ENCODE assay signal across 1 cellular context in genomic region chr17:1628856-1629646, GRCh38.
TF ChIP-seq lines count a peak whose summit lies in the region.

No MANE protein-coding gene starts in this region.

TF ChIP-seq in K562, 482 proteins besides CTCF, POLR2A, EP300 and RAD21 (continues in another document):
- no peak for TF ChIP-seq PHB (CRISPR knock-in tag; IDR thresholded peaks at IDR 0.05)
- no peak for TF ChIP-seq LARP7 (IDR thresholded peaks at IDR 0.05)
- no peak for TF ChIP-seq CREM (IDR thresholded peaks at IDR 0.05; ENCODE audit: low read depth)
- no peak for TF ChIP-seq SNAPC5 (CRISPR knock-in tag; IDR thresholded peaks at IDR 0.05)
- TF ChIP-seq ELF1 (tag; IDR thresholded peaks at IDR 0.05), result no peak
- TF ChIP-seq ZNF655 (CRISPR knock-in tag; IDR thresholded peaks at IDR 0.05), result no peak
- no peak for TF ChIP-seq STAG1 (CRISPR knock-in tag; IDR thresholded peaks at IDR 0.05; ENCODE audit: borderline replicate concordance)
- TF ChIP-seq ZNF316 (IDR thresholded peaks at IDR 0.05), result peak; percentile 13; the same call in 1 of the 2 replicates
- TF ChIP-seq ZNF146 (CRISPR knock-in tag; IDR thresholded peaks at IDR 0.05; ENCODE audit: unreplicated experiment), result no peak
- TF ChIP-seq NFRKB (IDR thresholded peaks at IDR 0.05; ENCODE audit: low read depth), result no peak
- TF ChIP-seq NEUROD1 (IDR thresholded peaks at IDR 0.05; ENCODE audit: borderline replicate concordance, low read depth, low read length, partially characterized antibody), result peak; percentile 19
- no peak for TF ChIP-seq ELF4 (CRISPR knock-in tag; IDR thresholded peaks at IDR 0.05)
- no peak for TF ChIP-seq KDM4B (IDR thresholded peaks at IDR 0.05; ENCODE audit: borderline replicate concordance in 2 of 2, low read depth in 1 of 2)
- no peak for TF ChIP-seq NR2C1 (IDR thresholded peaks at IDR 0.05)
- TF ChIP-seq NR2C1 (tag; IDR thresholded peaks at IDR 0.05), result no peak
- TF ChIP-seq NRF1 (conservative IDR thresholded peaks at IDR 0.05 in 1 of 2, IDR thresholded peaks at IDR 0.05 in 1 of 2), result peak; percentile 74 to 75
- no peak for TF ChIP-seq MAX (CRISPR knock-in tag; IDR thresholded peaks at IDR 0.05)
- no peak for TF ChIP-seq PYGO2 (tag; IDR thresholded peaks at IDR 0.05)
- TF ChIP-seq ELF2 (CRISPR knock-in tag; IDR thresholded peaks at IDR 0.05), result no peak
- no peak for TF ChIP-seq CHD1 (IDR thresholded peaks at IDR 0.05; ENCODE audit: low read length)
- TF ChIP-seq TAF1 (IDR thresholded peaks at IDR 0.05; ENCODE audit: control insufficient read depth, extremely low read depth, insufficient read depth, low read length, severe bottlenecking), result peak; percentile 26
- no peak for TF ChIP-seq MTA1 (IDR thresholded peaks at IDR 0.05; ENCODE audit: borderline replicate concordance)
- TF ChIP-seq, protein P1, sequence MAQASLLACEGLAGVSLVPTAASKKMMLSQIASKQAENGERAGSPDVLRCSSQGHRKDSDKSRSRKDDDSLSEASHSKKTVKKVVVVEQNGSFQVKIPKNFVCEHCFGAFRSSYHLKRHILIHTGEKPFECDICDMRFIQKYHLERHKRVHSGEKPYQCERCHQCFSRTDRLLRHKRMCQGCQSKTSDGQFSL (CRISPR knock-in tag; IDR thresholded peaks at IDR 0.05), result 0 out of 2 replicates have a peak, but pooled peaks have one; percentile 18
- TF ChIP-seq, protein P1 (tag; IDR thresholded peaks at IDR 0.05), result no peak
- TF ChIP-seq, protein P2, sequence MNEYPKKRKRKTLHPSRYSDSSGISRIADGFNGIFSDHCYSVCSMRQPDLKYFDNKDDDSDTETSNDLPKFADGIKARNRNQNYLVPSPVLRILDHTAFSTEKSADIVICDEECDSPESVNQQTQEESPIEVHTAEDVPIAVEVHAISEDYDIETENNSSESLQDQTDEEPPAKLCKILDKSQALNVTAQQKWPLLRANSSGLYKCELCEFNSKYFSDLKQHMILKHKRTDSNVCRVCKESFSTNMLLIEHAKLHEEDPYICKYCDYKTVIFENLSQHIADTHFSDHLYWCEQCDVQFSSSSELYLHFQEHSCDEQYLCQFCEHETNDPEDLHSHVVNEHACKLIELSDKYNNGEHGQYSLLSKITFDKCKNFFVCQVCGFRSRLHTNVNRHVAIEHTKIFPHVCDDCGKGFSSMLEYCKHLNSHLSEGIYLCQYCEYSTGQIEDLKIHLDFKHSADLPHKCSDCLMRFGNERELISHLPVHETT (CRISPR knock-in tag; conservative IDR thresholded peaks at IDR 0.05 in 1 of 2, IDR thresholded peaks at IDR 0.05 in 1 of 2), result peak in 1 of 2 experiments; percentile 88; a peak in 2 of 4 replicates
- no peak for TF ChIP-seq MED1 (CRISPR knock-in tag; IDR thresholded peaks at IDR 0.05; ENCODE audit: borderline replicate concordance)
- TF ChIP-seq ZNF77 (CRISPR knock-in tag; IDR thresholded peaks at IDR 0.05), result no peak
- no peak for TF ChIP-seq RBM34 (IDR thresholded peaks at IDR 0.05; ENCODE audit: borderline replicate concordance, insufficient read depth, low read length)
- TF ChIP-seq SRSF1 (IDR thresholded peaks at IDR 0.05; ENCODE audit: low read depth, low read length), result no peak
- TF ChIP-seq ZBTB7A (IDR thresholded peaks at IDR 0.05; ENCODE audit: borderline replicate concordance, control insufficient read depth, low read depth, low read length), result peak; percentile 48; the same call in 1 of the 2 replicates
- TF ChIP-seq, protein P3, sequence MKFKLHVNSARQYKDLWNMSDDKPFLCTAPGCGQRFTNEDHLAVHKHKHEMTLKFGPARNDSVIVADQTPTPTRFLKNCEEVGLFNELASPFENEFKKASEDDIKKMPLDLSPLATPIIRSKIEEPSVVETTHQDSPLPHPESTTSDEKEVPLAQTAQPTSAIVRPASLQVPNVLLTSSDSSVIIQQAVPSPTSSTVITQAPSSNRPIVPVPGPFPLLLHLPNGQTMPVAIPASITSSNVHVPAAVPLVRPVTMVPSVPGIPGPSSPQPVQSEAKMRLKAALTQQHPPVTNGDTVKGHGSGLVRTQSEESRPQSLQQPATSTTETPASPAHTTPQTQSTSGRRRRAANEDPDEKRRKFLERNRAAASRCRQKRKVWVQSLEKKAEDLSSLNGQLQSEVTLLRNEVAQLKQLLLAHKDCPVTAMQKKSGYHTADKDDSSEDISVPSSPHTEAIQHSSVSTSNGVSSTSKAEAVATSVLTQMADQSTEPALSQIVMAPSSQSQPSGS (CRISPR knock-in tag; IDR thresholded peaks at IDR 0.05), result no peak
- peak in 1 of 2 experiments; percentile 69; a peak in 1 of 4 replicates for TF ChIP-seq RCOR1 (IDR thresholded peaks at IDR 0.05; ENCODE audit: borderline replicate concordance in 1 of 2, low read depth in 2 of 2, low read length in 2 of 2)
- TF ChIP-seq ZNF134 (CRISPR knock-in tag; conservative IDR thresholded peaks at IDR 0.05), result no peak
- peak; percentile 5; the same call in 1 of the 2 replicates for TF ChIP-seq ZNF263 (CRISPR knock-in tag; IDR thresholded peaks at IDR 0.05; ENCODE audit: borderline replicate concordance)
- TF ChIP-seq SP2 (IDR thresholded peaks at IDR 0.05; ENCODE audit: extremely low read depth, low read depth, low read length, poor library complexity, severe bottlenecking), result no peak
- TF ChIP-seq GTF2A2 (tag; IDR thresholded peaks at IDR 0.05), result no peak
- TF ChIP-seq KLF1 (tag; IDR thresholded peaks at IDR 0.05), result 0 out of 2 replicates have a peak, but pooled peaks have one; percentile 57
- TF ChIP-seq FOXA3 (CRISPR knock-in tag; conservative IDR thresholded peaks at IDR 0.05 in 1 of 2, IDR thresholded peaks at IDR 0.05 in 1 of 2), result peak in 1 of 2 experiments; percentile 26; a peak in 1 of 4 replicates
- no peak for TF ChIP-seq RBM22 (IDR thresholded peaks at IDR 0.05; ENCODE audit: low read depth, low read length, poor library complexity, severe bottlenecking)
- peak; percentile 95 for TF ChIP-seq VEZF1 (CRISPR knock-in tag; IDR thresholded peaks at IDR 0.05)
- peak; percentile 44; the same call in 1 of the 2 replicates for TF ChIP-seq CTBP1 (IDR thresholded peaks at IDR 0.05; ENCODE audit: borderline replicate concordance)
- TF ChIP-seq, protein P4, sequence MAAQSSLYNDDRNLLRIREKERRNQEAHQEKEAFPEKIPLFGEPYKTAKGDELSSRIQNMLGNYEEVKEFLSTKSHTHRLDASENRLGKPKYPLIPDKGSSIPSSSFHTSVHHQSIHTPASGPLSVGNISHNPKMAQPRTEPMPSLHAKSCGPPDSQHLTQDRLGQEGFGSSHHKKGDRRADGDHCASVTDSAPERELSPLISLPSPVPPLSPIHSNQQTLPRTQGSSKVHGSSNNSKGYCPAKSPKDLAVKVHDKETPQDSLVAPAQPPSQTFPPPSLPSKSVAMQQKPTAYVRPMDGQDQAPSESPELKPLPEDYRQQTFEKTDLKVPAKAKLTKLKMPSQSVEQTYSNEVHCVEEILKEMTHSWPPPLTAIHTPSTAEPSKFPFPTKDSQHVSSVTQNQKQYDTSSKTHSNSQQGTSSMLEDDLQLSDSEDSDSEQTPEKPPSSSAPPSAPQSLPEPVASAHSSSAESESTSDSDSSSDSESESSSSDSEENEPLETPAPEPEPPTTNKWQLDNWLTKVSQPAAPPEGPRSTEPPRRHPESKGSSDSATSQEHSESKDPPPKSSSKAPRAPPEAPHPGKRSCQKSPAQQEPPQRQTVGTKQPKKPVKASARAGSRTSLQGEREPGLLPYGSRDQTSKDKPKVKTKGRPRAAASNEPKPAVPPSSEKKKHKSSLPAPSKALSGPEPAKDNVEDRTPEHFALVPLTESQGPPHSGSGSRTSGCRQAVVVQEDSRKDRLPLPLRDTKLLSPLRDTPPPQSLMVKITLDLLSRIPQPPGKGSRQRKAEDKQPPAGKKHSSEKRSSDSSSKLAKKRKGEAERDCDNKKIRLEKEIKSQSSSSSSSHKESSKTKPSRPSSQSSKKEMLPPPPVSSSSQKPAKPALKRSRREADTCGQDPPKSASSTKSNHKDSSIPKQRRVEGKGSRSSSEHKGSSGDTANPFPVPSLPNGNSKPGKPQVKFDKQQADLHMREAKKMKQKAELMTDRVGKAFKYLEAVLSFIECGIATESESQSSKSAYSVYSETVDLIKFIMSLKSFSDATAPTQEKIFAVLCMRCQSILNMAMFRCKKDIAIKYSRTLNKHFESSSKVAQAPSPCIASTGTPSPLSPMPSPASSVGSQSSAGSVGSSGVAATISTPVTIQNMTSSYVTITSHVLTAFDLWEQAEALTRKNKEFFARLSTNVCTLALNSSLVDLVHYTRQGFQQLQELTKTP (IDR thresholded peaks at IDR 0.05; ENCODE audit: low read depth in 1 of 2, partially characterized antibody in 2 of 2), result no peak
- TF ChIP-seq CCNT2 (IDR thresholded peaks at IDR 0.05; ENCODE audit: borderline replicate concordance, extremely low read depth, insufficient read length, low read depth, low read length), result peak; percentile 70
- TF ChIP-seq PHF21A (IDR thresholded peaks at IDR 0.05; ENCODE audit: borderline replicate concordance, low read depth), result peak; percentile 98
- TF ChIP-seq RFX5 (IDR thresholded peaks at IDR 0.05; ENCODE audit: low read depth, low read length), result peak; percentile 45; the same call in 1 of the 2 replicates
- peak; percentile 54 for TF ChIP-seq FOS (IDR thresholded peaks at IDR 0.05; ENCODE audit: extremely low read depth, insufficient read length)
- no peak for TF ChIP-seq ZNF668 (CRISPR knock-in tag; IDR thresholded peaks at IDR 0.05)
- no peak; a peak in 1 of 4 replicates for TF ChIP-seq SIN3A (IDR thresholded peaks at IDR 0.05; ENCODE audit: borderline replicate concordance in 2 of 2, control insufficient read depth in 1 of 2, low read depth in 2 of 2, low read length in 2 of 2)
- no peak for TF ChIP-seq NR2C2 (CRISPR knock-in tag; IDR thresholded peaks at IDR 0.05)
- TF ChIP-seq NR2C2 (tag; IDR thresholded peaks at IDR 0.05), result peak; percentile 68
- no peak for TF ChIP-seq LCOR (CRISPR knock-in tag; IDR thresholded peaks at IDR 0.05)
- no peak for TF ChIP-seq ZNF436 (CRISPR knock-in tag; IDR thresholded peaks at IDR 0.05)
- no peak for TF ChIP-seq ZNF212 (CRISPR knock-in tag; IDR thresholded peaks at IDR 0.05)
- no peak for TF ChIP-seq ZNF707 (CRISPR knock-in tag; conservative IDR thresholded peaks at IDR 0.05)
- TF ChIP-seq NONO (IDR thresholded peaks at IDR 0.05; ENCODE audit: low read depth in 2 of 2, low read length in 1 of 2), result peak in 1 of 2 experiments; percentile 51; a peak in 2 of 4 replicates
- peak in 1 of 3 experiments; percentile 29 for TF ChIP-seq YY1 (IDR thresholded peaks at IDR 0.05; ENCODE audit: borderline replicate concordance in 1 of 3, control insufficient read depth in 1 of 3, extremely low read depth in 1 of 3, insufficient read depth in 3 of 3, insufficient read length in 1 of 3, insufficient replicate concordance in 2 of 3, low read depth in 1 of 3, low read length in 2 of 3)
- TF ChIP-seq NELFE (IDR thresholded peaks at IDR 0.05; ENCODE audit: insufficient read depth, insufficient read length), result no peak
- TF ChIP-seq HLTF (IDR thresholded peaks at IDR 0.05), result no peak
- TF ChIP-seq SMARCC2 (IDR thresholded peaks at IDR 0.05; ENCODE audit: low read depth), result no peak
- TF ChIP-seq, protein P5, sequence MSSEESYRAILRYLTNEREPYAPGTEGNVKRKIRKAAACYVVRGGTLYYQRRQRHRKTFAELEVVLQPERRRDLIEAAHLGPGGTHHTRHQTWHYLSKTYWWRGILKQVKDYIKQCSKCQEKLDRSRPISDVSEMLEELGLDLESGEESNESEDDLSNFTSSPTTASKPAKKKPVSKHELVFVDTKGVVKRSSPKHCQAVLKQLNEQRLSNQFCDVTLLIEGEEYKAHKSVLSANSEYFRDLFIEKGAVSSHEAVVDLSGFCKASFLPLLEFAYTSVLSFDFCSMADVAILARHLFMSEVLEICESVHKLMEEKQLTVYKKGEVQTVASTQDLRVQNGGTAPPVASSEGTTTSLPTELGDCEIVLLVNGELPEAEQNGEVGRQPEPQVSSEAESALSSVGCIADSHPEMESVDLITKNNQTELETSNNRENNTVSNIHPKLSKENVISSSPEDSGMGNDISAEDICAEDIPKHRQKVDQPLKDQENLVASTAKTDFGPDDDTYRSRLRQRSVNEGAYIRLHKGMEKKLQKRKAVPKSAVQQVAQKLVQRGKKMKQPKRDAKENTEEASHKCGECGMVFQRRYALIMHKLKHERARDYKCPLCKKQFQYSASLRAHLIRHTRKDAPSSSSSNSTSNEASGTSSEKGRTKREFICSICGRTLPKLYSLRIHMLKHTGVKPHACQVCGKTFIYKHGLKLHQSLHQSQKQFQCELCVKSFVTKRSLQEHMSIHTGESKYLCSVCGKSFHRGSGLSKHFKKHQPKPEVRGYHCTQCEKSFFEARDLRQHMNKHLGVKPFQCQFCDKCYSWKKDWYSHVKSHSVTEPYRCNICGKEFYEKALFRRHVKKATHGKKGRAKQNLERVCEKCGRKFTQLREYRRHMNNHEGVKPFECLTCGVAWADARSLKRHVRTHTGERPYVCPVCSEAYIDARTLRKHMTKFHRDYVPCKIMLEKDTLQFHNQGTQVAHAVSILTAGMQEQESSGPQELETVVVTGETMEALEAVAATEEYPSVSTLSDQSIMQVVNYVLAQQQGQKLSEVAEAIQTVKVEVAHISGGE (CRISPR knock-in tag; IDR thresholded peaks at IDR 0.05), result no peak
- TF ChIP-seq RBM25 (IDR thresholded peaks at IDR 0.05; ENCODE audit: low read depth, low read length, severe bottlenecking), result peak; percentile 84
- TF ChIP-seq NFE2L1 (tag; IDR thresholded peaks at IDR 0.05; ENCODE audit: borderline replicate concordance, low read depth), result no peak
